ENCODE assay signal across 25 cellular contexts in genomic region chr2:62733546-62733945, GRCh38. TPM values are rescaled to one million over a fixed set of nuclear protein-coding genes. Genes with fewer than 3 reads are reported as not detected.
DNase-seq lines count a peak whose midpoint lies in the region; ATAC-seq and TF ChIP-seq lines count a peak whose summit lies in the region.
"Had no signal": no experiment of that assay in that cellular context is flagged by ENCODE, and none has a peak within 500 bp of the region (broad histone marks: within the 10 kb centered on the region; RNA-seq: fewer than 3 reads in every experiment).

No MANE protein-coding gene starts in this region.

- H3K18ac ChIP-seq in mesenchymal stem cell (ENCODE audit: low read depth in 1 of 2, low read length in 2 of 2), result no peak overlapping the region

- no peaks in the 10 kb centered on the region; the same call in 1 of the 2 replicates for H4K20me1 ChIP-seq in SK-N-SH (ENCODE audit: insufficient read depth)

- H3K27me3 ChIP-seq in SJSA1 (replicated peaks) (no peaks in the 10 kb centered on the region), mesenchymal stem cell (ENCODE audit: control insufficient read depth in 1 of 2, insufficient read depth in 1 of 2, low read length in 2 of 2) (no peaks in the 10 kb centered on the region), SK-N-SH (ENCODE audit: insufficient read depth) (no peaks in the 10 kb centered on the region)
- H3K27me3 ChIP-seq: brain microvascular endothelial cell, right atrium auricular region, transverse colon had no signal

- no peak overlapping the region for H3K14ac ChIP-seq in mesenchymal stem cell (ENCODE audit: low read length in 2 of 2)

- peaks cover 2% of the 10 kb centered on the region; the same call in 1 of the 2 replicates for H3K9me3 ChIP-seq in SJSA1 (replicated peaks)
- H3K9me3 ChIP-seq in mesenchymal stem cell (ENCODE audit: control insufficient read depth, low read length), result peaks cover 16% of the 10 kb centered on the region
- no peaks in the 10 kb centered on the region for H3K9me3 ChIP-seq in SK-N-SH

- H4K8ac ChIP-seq in mesenchymal stem cell (ENCODE audit: low read length), result no peak overlapping the region

- H2AFZ ChIP-seq in mesenchymal stem cell (ENCODE audit: low read depth, low read length), result no peak overlapping the region
- H2AFZ ChIP-seq in SK-N-SH (ENCODE audit: low read depth), result no peak overlapping the region

- no peak overlapping the region for H2BK12ac ChIP-seq in mesenchymal stem cell (ENCODE audit: low read length in 2 of 2)

- H3K4me1 Mint-ChIP-seq in type B pancreatic cell (ENCODE audit: unreplicated experiment), result peaks cover 25% of the 10 kb centered on the region
- peaks cover 46% of the 10 kb centered on the region for H3K4me1 Mint-ChIP-seq in stimulated activated memory B cell treated with anti-CD40 and anti-IgM and Interleukin-4, amounts not matched to agents 10 μg/mL and 1 μg/mL and 100 μg/mL, for 72 hours

- H3K23ac ChIP-seq in mesenchymal stem cell (ENCODE audit: low read length in 2 of 2), result no peak overlapping the region

- H3K79me2 ChIP-seq in SK-N-SH (ENCODE audit: insufficient read depth), result peaks cover 93% of the 10 kb centered on the region

- no peak overlapping the region for H3K4ac ChIP-seq in mesenchymal stem cell (ENCODE audit: low read depth in 1 of 2, low read length in 2 of 2)

- H3K36me3 ChIP-seq in SJSA1, result no peaks in the 10 kb centered on the region
- peaks cover 0 to 26% of the 10 kb centered on the region in 2 experiments for H3K36me3 ChIP-seq in mesenchymal stem cell (ENCODE audit: control insufficient read depth in 1 of 2, insufficient read depth in 2 of 2, low read depth in 1 of 2, low read length in 2 of 2)
- H3K36me3 ChIP-seq in SK-N-SH (replicated peaks in 1 of 2; ENCODE audit: control insufficient read depth in 1 of 2, insufficient read depth in 2 of 2, low read length in 1 of 2), result peaks cover 0 to 16% of the 10 kb centered on the region in 2 experiments
- H3K36me3 ChIP-seq: brain microvascular endothelial cell, right atrium auricular region, transverse colon had no signal

- no peak overlapping the region for H2BK120ac ChIP-seq in mesenchymal stem cell (ENCODE audit: low read depth, low read length)

- no peaks in the 10 kb centered on the region for H3F3A ChIP-seq in SK-N-SH (replicated peaks; ENCODE audit: insufficient read depth)

- H3K4me2 ChIP-seq in mesenchymal stem cell (ENCODE audit: low read length, poor library complexity, severe bottlenecking), result no peak overlapping the region
- no peak overlapping the region for H3K4me2 ChIP-seq in SK-N-SH

- POLR2A ChIA-PET in SK-N-SH (lab: Yijun Ruan, JAX), result no interaction called here

- 63% methylated on average over 1 of the region's 1 CpG for WGBS in mesenchymal stem cell
- WGBS in SK-N-SH (ENCODE audit: low lambda C conversion rate), result 85% methylated on average over 1 of the region's 1 CpG

- no peaks in the 10 kb centered on the region for H3K9me2 ChIP-seq in SK-N-SH

- TF ChIP-seq CTCF in type B pancreatic cell (conservative IDR thresholded peaks at IDR 0.05), result no peak
- TF ChIP-seq CTCF in SK-N-SH (IDR thresholded peaks at IDR 0.05), result no peak

- no peak overlapping the region for H4K91ac ChIP-seq in mesenchymal stem cell (ENCODE audit: low read length)

- H3K36me3 Mint-ChIP-seq in type B pancreatic cell, result peaks cover 18% of the 10 kb centered on the region
- H3K36me3 Mint-ChIP-seq in stimulated activated memory B cell treated with anti-CD40 and anti-IgM and Interleukin-4, amounts not matched to agents 10 μg/mL and 1 μg/mL and 100 μg/mL, for 72 hours, result peaks cover 28% of the 10 kb centered on the region

- H2BK5ac ChIP-seq in mesenchymal stem cell (ENCODE audit: low read depth, low read length, poor library complexity, severe bottlenecking), result no peak overlapping the region

- H2AK5ac ChIP-seq in mesenchymal stem cell (ENCODE audit: low read length, severe bottlenecking), result no peak overlapping the region

- TF ChIP-seq RAD21 in SK-N-SH (IDR thresholded peaks at IDR 0.05; ENCODE audit: low read length), result no peak

- no peak overlapping the region for H2BK15ac ChIP-seq in mesenchymal stem cell (ENCODE audit: low read depth, poor library complexity, severe bottlenecking)

- H3K4me3 ChIP-seq in GM08714 (ENCODE audit: low read length), result peak overlapping the region; percentile 28; the same call in 1 of the 2 replicates
- H3K4me3 ChIP-seq in SJSA1, result no peak overlapping the region
- no peak overlapping the region for H3K4me3 ChIP-seq in mesenchymal stem cell (ENCODE audit: insufficient read depth in 1 of 2, low read depth in 1 of 2, low read length in 2 of 2)
- no peak overlapping the region for H3K4me3 ChIP-seq in SK-N-SH (ENCODE audit: low read depth in 2 of 2, low read length in 1 of 2)
- H3K4me3 ChIP-seq: mucosa of descending colon, right atrium auricular region, transverse colon had no signal

- H3K27ac ChIP-seq in SJSA1 (0 out of 2 replicates have a peak overlapping the region, but pooled peaks have one; percentile 9), mesenchymal stem cell (ENCODE audit: low read length, poor library complexity, severe bottlenecking) (peak overlapping the region; percentile 43), SK-N-SH (ENCODE audit: low read depth in 2 of 2, low read length in 1 of 2) (no peak overlapping the region)
- H3K27ac ChIP-seq: brain microvascular endothelial cell, right atrium auricular region, transverse colon had no signal

- H3K9ac ChIP-seq in mesenchymal stem cell (ENCODE audit: low read length) (no peak overlapping the region), SK-N-SH (no peak overlapping the region)

- no peak for ATAC-seq in stimulated activated memory B cell treated with anti-CD40 and anti-IgM and Interleukin-4, amounts not matched to agents 10 μg/mL and 1 μg/mL and 100 μg/mL, for 72 hours
- no peak for ATAC-seq in GM18498 (IDR thresholded peaks at IDR 0.05; ENCODE audit: unreplicated experiment)
- ATAC-seq: activated CD8-positive, alpha-beta memory T cell treated with anti-CD3 and anti-CD28 coated beads, Interleukin-2, amount 10 ng/mL, durations not matched to agents 7 days and 5 days; HCT116; mucosa of descending colon had no signal

- H3K27ac Mint-ChIP-seq in type B pancreatic cell, result peak overlapping the region; percentile 19
- H3K27ac Mint-ChIP-seq in stimulated activated memory B cell treated with anti-CD40 and anti-IgM and Interleukin-4, amounts not matched to agents 10 μg/mL and 1 μg/mL and 100 μg/mL, for 72 hours, result no peak overlapping the region
- H3K27ac Mint-ChIP-seq: activated B cell treated with CpG ODN at 0.5 μM for 24 hours; activated CD8-positive, alpha-beta memory T cell treated with anti-CD3 and anti-CD28 coated beads, Interleukin-2, amount 10 ng/mL, durations not matched to agents 7 days and 5 days; CD4-positive, alpha-beta T cell had no signal

- CTCF ChIA-PET in SK-N-SH (lab: Yijun Ruan, JAX), result no interaction called here

- H3K9me3 Mint-ChIP-seq in type B pancreatic cell, result peaks cover 14% of the 10 kb centered on the region
- H3K9me3 Mint-ChIP-seq in stimulated activated memory B cell treated with anti-CD40 and anti-IgM and Interleukin-4, amounts not matched to agents 10 μg/mL and 1 μg/mL and 100 μg/mL, for 72 hours, result peaks cover 13% of the 10 kb centered on the region

- H3K4me1 ChIP-seq in SJSA1 (replicated peaks), result peaks cover 13% of the 10 kb centered on the region
- H3K4me1 ChIP-seq in mesenchymal stem cell (ENCODE audit: control insufficient read depth, insufficient read depth, low read depth, low read length), result peaks cover 4% of the 10 kb centered on the region
- H3K4me1 ChIP-seq in SK-N-SH (ENCODE audit: control insufficient read depth in 1 of 2, insufficient read depth in 2 of 2, low read depth in 1 of 2, low read length in 1 of 2), result no peaks in the 10 kb centered on the region; a peak in 1 of 4 replicates

- DNase-seq in SJSA1 (ENCODE audit: low read depth in 1 of 2, low spot score in 2 of 2) (peak in 1 of 2 experiments; percentile 15), mesenchymal stem cell (no peak), type B pancreatic cell (ENCODE audit: extremely low spot score, unreplicated experiment) (no peak), SK-N-SH (no peak)
- DNase-seq: activated B cell treated with CpG ODN at 0.5 μM for 24 hours; activated CD8-positive, alpha-beta memory T cell treated with anti-CD3 and anti-CD28 coated beads, Interleukin-2, amount 10 ng/mL, durations not matched to agents 7 days and 5 days; activated naive CD4-positive, alpha-beta T cell; activated T-cell treated with anti-CD3 and anti-CD28 coated beads, Interleukin-2, amount 50 U/mL, for 48 hours; brain microvascular endothelial cell; CD4-positive, alpha-beta T cell; DMS 273 treated with DMSO at 0.1 percent for 48 hours; mucosa of descending colon; NCI-H1105; NCI-H1930; NCI-H524 treated with DMSO at 0.1 percent for 48 hours; NK-92 treated with Interleukin-12 subunit alpha and Interleukin-12 subunit beta, amount 100 ng/mL, for 24 hours; Right ventricle myocardium superior; stimulated activated CD4-positive, alpha-beta T cell treated with anti-CD3 and anti-CD28 coated beads, Interleukin-2, amount 100 ng/mL, for 24 hours; T1000; transverse colon had no signal

- peaks cover 11% of the 10 kb centered on the region for H3K79me1 ChIP-seq in mesenchymal stem cell (replicated peaks; ENCODE audit: low read length, poor library complexity, severe bottlenecking)

- H3K4me3 Mint-ChIP-seq in type B pancreatic cell, result no peak overlapping the region
- H3K4me3 Mint-ChIP-seq in stimulated activated memory B cell treated with anti-CD40 and anti-IgM and Interleukin-4, amounts not matched to agents 10 μg/mL and 1 μg/mL and 100 μg/mL, for 72 hours, result no peak overlapping the region
- H3K4me3 Mint-ChIP-seq: activated B cell treated with CpG ODN at 0.5 μM for 24 hours; activated CD8-positive, alpha-beta memory T cell treated with anti-CD3 and anti-CD28 coated beads, Interleukin-2, amount 10 ng/mL, durations not matched to agents 7 days and 5 days; CD4-positive, alpha-beta T cell had no signal

- H3K27me3 Mint-ChIP-seq in type B pancreatic cell, result no peaks in the 10 kb centered on the region
- H3K27me3 Mint-ChIP-seq in stimulated activated memory B cell treated with anti-CD40 and anti-IgM and Interleukin-4, amounts not matched to agents 10 μg/mL and 1 μg/mL and 100 μg/mL, for 72 hours, result no peaks in the 10 kb centered on the region
- H3K27me3 Mint-ChIP-seq: activated B cell treated with CpG ODN at 0.5 μM for 24 hours; activated CD8-positive, alpha-beta memory T cell treated with anti-CD3 and anti-CD28 coated beads, Interleukin-2, amount 10 ng/mL, durations not matched to agents 7 days and 5 days; CD4-positive, alpha-beta T cell had no signal

- no peak for TF ChIP-seq EP300 in SK-N-SH (IDR thresholded peaks at IDR 0.05; ENCODE audit: borderline replicate concordance in 1 of 2, low read depth in 1 of 2, low read length in 1 of 2)

TF ChIP-seq in SK-N-SH, 30 proteins besides CTCF, POLR2A, EP300 and RAD21 (continues in another document):
- TF ChIP-seq SMC3 (IDR thresholded peaks at IDR 0.05; ENCODE audit: low read depth, low read length) (no peak), RFX5 (IDR thresholded peaks at IDR 0.05; ENCODE audit: low read length) (no peak)

RNA-seq across cellular contexts. Expression of gene EHBP1, which starts 28.0 kb away (rescaled TPM):
- total RNA-seq in SJSA1 (2014; rRNA removed; shearing (Covaris generic)), result 60.1 and 66.1 TPM in 2 replicates
- polyA plus RNA-seq in mesenchymal stem cell (2013, experiment 1 of 2), result 26.8 TPM
- polyA plus RNA-seq in mesenchymal stem cell (2013, experiment 2 of 2), result 26.1 TPM
- 59.2 and 60.0 TPM in 2 replicates for total RNA-seq in type B pancreatic cell (ENCODE audit: low replicate concordance)
- polyA plus RNA-seq in SK-N-SH (2012; rRNA removed), result 62.7 and 64.9 TPM in 2 replicates
- 81.3 and 99.6 TPM in 2 replicates for polyA plus RNA-seq in SK-N-SH (2012; cell fraction: cytosol; rRNA removed)
- 53.5 and 77.1 TPM in 2 replicates for polyA plus RNA-seq in SK-N-SH (2012; cell fraction: nucleus; rRNA removed)

Comparison
In these comparisons a context has a peak if more than half of its experiments do, and no peak if none do; other contexts are left out.
1. H3K27ac ChIP-seq: peak in SJSA1 (single experiment) and mesenchymal stem cell (single experiment); none in SK-N-SH (0 of 2).